Comparison of ENCODE assay signal across 8 cellular contexts in genomic region chr5:78294250-78295034, GRCh38. TPM values are rescaled to one million over a fixed set of nuclear protein-coding genes. Genes with fewer than 3 reads are reported as not detected.
A peak's percentile ranks its signal among the peaks of the same experiment; 100 is the strongest.
DNase-seq lines count a peak whose midpoint lies in the region; ATAC-seq and TF ChIP-seq lines count a peak whose summit lies in the region.

Gene AP3B1 (minus strand): TSS chr5:78294698. CDS start chr5:78294579, 119 bp downstream.

- DNase-seq in GM12864 (ENCODE audit: low read depth): peak; percentile 95
- peak; percentile 93 to 98 (median 97) for DNase-seq in NCI-H1417 (lab: John Stamatoyannopoulos, UW)
- peak; percentile 98 to 99 for DNase-seq in SW 1271 (lab: John Stamatoyannopoulos, UW)
- peak; percentile 92 for DNase-seq in activated naive CD8-positive, alpha-beta T cell treated with anti-CD3 and anti-CD28 coated beads, Interleukin-2, amount 50 U/mL, for 16 hours (ENCODE audit: low read depth, low spot score)
- peak; percentile 92 to 99 (median 97) for DNase-seq in head of caudate nucleus
- peak; percentile 100 for DNase-seq in osteocyte (ENCODE audit: extremely low spot score, unreplicated experiment)

- ATAC-seq in HG02759 (IDR thresholded peaks at IDR 0.05; ENCODE audit: unreplicated experiment): peak; percentile 94

- WGBS in thymus: under 1% methylated on average over 53 of the region's 53 CpGs

- H3K36me3 ChIP-seq in thymus (ENCODE audit: control insufficient read depth, insufficient read depth): no peaks in the 10 kb centered on the region

- intact Hi-C loops in head of caudate nucleus (cut with DNase I): loop anchor here (1.0 kb wide), 1 partner anchor 66 kb away; the partner anchor contains the start of gene SCAMP1

- no peaks in the 10 kb centered on the region for H3K27me3 ChIP-seq in thymus (ENCODE audit: control insufficient read depth, insufficient read depth)

- H3K36me3 Mint-ChIP-seq in osteocyte (ENCODE audit: unreplicated experiment): peaks cover 3% of the 10 kb centered on the region

- peak within 1 kb of the TSS; percentile 99 for H3K27ac Mint-ChIP-seq in osteocyte (ENCODE audit: unreplicated experiment)

- no peaks in the 10 kb centered on the region for H3K9me3 Mint-ChIP-seq in osteocyte (ENCODE audit: unreplicated experiment)

- peaks cover 40% of the 10 kb centered on the region for H3K4me1 Mint-ChIP-seq in osteocyte (ENCODE audit: unreplicated experiment)

- peak within 1 kb of the TSS; percentile 99 for H3K4me3 Mint-ChIP-seq in osteocyte (ENCODE audit: unreplicated experiment)

- H3K27me3 Mint-ChIP-seq in osteocyte (ENCODE audit: unreplicated experiment): no peaks in the 10 kb centered on the region

- H3K4me1 ChIP-seq in thymus (ENCODE audit: control insufficient read depth, insufficient read depth, low read length): peaks cover 5% of the 10 kb centered on the region

- H3K4me3 ChIP-seq in GM12864 (ENCODE audit: low read depth, low read length): peak within 1 kb of the TSS; percentile 95
- peak within 1 kb of the TSS; percentile 80 for H3K4me3 ChIP-seq in thymus (ENCODE audit: low read length)

- TF ChIP-seq CTCF in GM12864 (IDR thresholded peaks at IDR 0.05; ENCODE audit: low read depth, low read length, missing control alignments) (no peak), osteocyte (IDR thresholded peaks at IDR 0.05) (no peak)

- H3K27ac ChIP-seq in thymus (ENCODE audit: low read depth): peak within 1 kb of the TSS; percentile 72

- no peaks in the 10 kb centered on the region for H3K9me3 ChIP-seq in thymus (ENCODE audit: control insufficient read depth)

RNA-seq across cellular contexts. Expression of gene AP3B1, which starts in this region (rescaled TPM):
- 55.2 and 57.0 TPM in 2 replicates for total RNA-seq in osteocyte
- polyA plus RNA-seq in thymus: 39.2 TPM

Comparison
In these comparisons a context has a peak if more than half of its experiments do, and no peak if none do; other contexts are left out.
1. Peak in every context shown above with its lines: DNase-seq, ATAC-seq, H3K4me3 ChIP-seq and H3K27ac ChIP-seq.